ENCODE assay signal across 8 cellular contexts in genomic region chr15:73972984-73973682, GRCh38. TPM values are rescaled to one million over a fixed set of nuclear protein-coding genes. Genes with fewer than 3 reads are reported as not detected.
DNase-seq lines count a peak whose midpoint lies in the region; ATAC-seq and TF ChIP-seq lines count a peak whose summit lies in the region.

No MANE protein-coding gene starts in this region.

- TF ChIP-seq CTCF in GM10248 (IDR thresholded peaks at IDR 0.05; ENCODE audit: control extremely low read depth, extremely low read depth, low read depth, missing control alignments) (peak; percentile 90), NB4 (IDR thresholded peaks at IDR 0.05; ENCODE audit: low read depth, low read length) (peak; percentile 77), upper lobe of right lung (IDR thresholded peaks at IDR 0.05) (peak; percentile 81)

- CTCF ChIA-PET in GM10248 (lab: Yijun Ruan, JAX) = interaction anchor here (0.6 to 12.6 kb wide), 38 partner anchors 8 to 1301 kb away, joined by 3 to 162 read pairs (median 6); partner anchors contain the start of genes PML and STOML1

- no peaks in the 10 kb centered on the region for H3K9me3 Mint-ChIP-seq in activated naive CD4-positive, alpha-beta T cell treated with anti-CD3 and anti-CD28 coated beads, Interleukin-2, amount 50 U/mL, for 24 hours

- peaks cover 1% of the 10 kb centered on the region for H3K27me3 Mint-ChIP-seq in activated naive CD4-positive, alpha-beta T cell treated with anti-CD3 and anti-CD28 coated beads, Interleukin-2, amount 50 U/mL, for 24 hours

- H3K27ac ChIP-seq in upper lobe of right lung = no peak overlapping the region

- H3K9me3 ChIP-seq in upper lobe of right lung = no peaks in the 10 kb centered on the region

- H3K4me1 ChIP-seq in upper lobe of right lung = peaks cover 8% of the 10 kb centered on the region

- peak overlapping the region; percentile 26 for H3K4me3 Mint-ChIP-seq in activated naive CD4-positive, alpha-beta T cell treated with anti-CD3 and anti-CD28 coated beads, Interleukin-2, amount 50 U/mL, for 24 hours

- POLR2A ChIA-PET in GM10248 (lab: Yijun Ruan, JAX) = interaction anchor here (0.6 kb wide), 1 partner anchor 21 kb away, joined by 4 read pairs; the partner anchor contains the start of gene PML

- H3K4me1 Mint-ChIP-seq in activated naive CD4-positive, alpha-beta T cell treated with anti-CD3 and anti-CD28 coated beads, Interleukin-2, amount 50 U/mL, for 24 hours = peaks cover 31% of the 10 kb centered on the region

- H3K36me3 ChIP-seq in upper lobe of right lung = no peaks in the 10 kb centered on the region

- H3K27me3 ChIP-seq in upper lobe of right lung = peaks cover 5% of the 10 kb centered on the region

- H3K4me3 ChIP-seq in NB4 (ENCODE audit: low read depth, low read length) = no peak overlapping the region
- peak overlapping the region; percentile 19 for H3K4me3 ChIP-seq in upper lobe of right lung

- TF ChIP-seq POLR2A in NB4 (IDR thresholded peaks at IDR 0.05; ENCODE audit: extremely low read depth, insufficient read length) = no peak

- DNase-seq in GM10248 (ENCODE audit: extremely low spot score) (peak; percentile 86), NB4 (ENCODE audit: low read depth) (peak; percentile 82), SKM-1 treated with dmso at 0.1 percent for 144 hours (lab: John Stamatoyannopoulos, UW; ENCODE audit: unreplicated experiment) (peak; percentile 85), Right ventricle myocardium superior (peak; percentile 90), posterior vena cava (ENCODE audit: low spot score) (peak; percentile 94), upper lobe of right lung (peak; percentile 88)

- intact Hi-C loops in Right ventricle myocardium superior (cut with DNase I) (loop anchor here (5.0 kb wide), 1 partner anchor 64 kb away; no protein-coding TSS in a partner anchor), posterior vena cava (cut with DNase I) (loop anchor here (5.0 kb wide), 2 partner anchors 64 to 339 kb away; no protein-coding TSS in a partner anchor), upper lobe of right lung (cut with DNase I) (no loop called here)

- H3K27ac Mint-ChIP-seq in activated naive CD4-positive, alpha-beta T cell treated with anti-CD3 and anti-CD28 coated beads, Interleukin-2, amount 50 U/mL, for 24 hours = no peak overlapping the region

- no peaks in the 10 kb centered on the region for H3K36me3 Mint-ChIP-seq in activated naive CD4-positive, alpha-beta T cell treated with anti-CD3 and anti-CD28 coated beads, Interleukin-2, amount 50 U/mL, for 24 hours

- ATAC-seq in Right ventricle myocardium superior (ENCODE audit: poor library complexity) (peak; percentile 95), upper lobe of right lung (peak; percentile 98), HG03159 (IDR thresholded peaks at IDR 0.05; ENCODE audit: unreplicated experiment) (no peak)

RNA-seq across cellular contexts. Expression of gene STOML1, which starts 19.0 kb away (rescaled TPM):
- total RNA-seq in Right ventricle myocardium superior (26.8 TPM), posterior vena cava (10 to 100 TPM; 17.3 to 20.1 TPM), upper lobe of right lung (23.4 TPM)

RNA-seq across cellular contexts. Expression of gene PML, which starts 21.4 kb away (rescaled TPM):
- total RNA-seq in Right ventricle myocardium superior (18.2 TPM), posterior vena cava (10 to 100 TPM; 49.2 to 50.7 TPM), upper lobe of right lung (82.9 TPM)

RNA-seq across cellular contexts. Expression of gene LOXL1, which starts 46.9 kb away (rescaled TPM):
- total RNA-seq in Right ventricle myocardium superior (14.6 TPM), posterior vena cava (100 to 1,000 TPM in 1 of 2 donors, 10 to 100 TPM in 1; 94.6 to 110 TPM), upper lobe of right lung (11.1 TPM)
